ENCODE assay signal across 8 cellular contexts in the genomic region with DNA sequence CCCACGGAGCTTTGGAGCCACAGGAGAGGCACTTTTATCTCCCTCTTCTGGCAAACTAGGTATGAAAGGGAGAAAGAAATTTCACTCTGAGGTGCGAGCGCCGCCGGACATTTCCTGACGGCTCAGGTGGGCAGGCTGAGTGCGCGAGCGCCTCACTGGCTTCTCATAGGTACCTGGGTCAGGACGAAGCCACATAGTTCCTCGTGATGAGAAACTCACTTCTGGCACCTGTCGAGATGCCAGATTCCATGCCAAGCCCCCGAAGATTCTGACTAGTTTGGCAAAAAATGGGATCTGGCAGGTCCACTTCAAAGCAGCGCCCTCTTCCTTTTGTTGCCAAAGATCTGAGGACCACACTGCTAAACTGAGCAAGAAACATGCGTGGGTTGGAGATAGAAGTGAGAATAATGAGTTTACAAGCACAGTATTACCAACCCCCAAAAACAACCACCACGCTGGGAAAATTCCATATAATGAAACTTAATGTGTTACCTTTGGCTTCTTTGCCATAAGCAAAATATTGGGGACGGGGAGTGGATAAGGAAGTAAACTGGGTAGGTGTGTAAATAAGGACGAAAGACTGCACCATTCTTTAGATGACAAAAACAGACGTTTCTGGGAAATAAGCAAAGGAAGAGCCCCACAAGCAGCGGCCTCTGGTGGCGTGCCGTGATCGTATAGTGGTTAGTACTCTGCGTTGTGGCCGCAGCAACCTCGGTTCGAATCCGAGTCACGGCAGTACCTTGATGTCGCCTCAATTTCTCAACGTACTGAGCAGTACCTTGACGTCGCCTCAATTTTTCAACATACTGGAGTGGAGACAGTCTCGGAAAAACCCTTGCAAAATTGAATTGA.
A peak's percentile ranks its signal among the peaks of the same experiment; 100 is the strongest.
DNase-seq lines count a peak whose midpoint lies in the region; ATAC-seq and TF ChIP-seq lines count a peak whose summit lies in the region.

No MANE protein-coding gene starts in this region.

- peak overlapping the region; percentile 69 for H3K4me3 Mint-ChIP-seq in activated CD4-positive, alpha-beta memory T cell treated with anti-CD3 and anti-CD28 coated beads, Interleukin-2, amount 10 ng/mL, durations not matched to agents 7 days and 5 days
- peak overlapping the region; percentile 83 for H3K4me3 Mint-ChIP-seq in mesothelial cell of epicardium

- H3K9me3 Mint-ChIP-seq in activated CD4-positive, alpha-beta memory T cell treated with anti-CD3 and anti-CD28 coated beads, Interleukin-2, amount 10 ng/mL, durations not matched to agents 7 days and 5 days = no peaks in the 10 kb centered on the region
- no peaks in the 10 kb centered on the region for H3K9me3 Mint-ChIP-seq in mesothelial cell of epicardium

- H3K36me3 Mint-ChIP-seq in activated CD4-positive, alpha-beta memory T cell treated with anti-CD3 and anti-CD28 coated beads, Interleukin-2, amount 10 ng/mL, durations not matched to agents 7 days and 5 days (ENCODE audit: low read depth) = no peaks in the 10 kb centered on the region
- H3K36me3 Mint-ChIP-seq in mesothelial cell of epicardium = no peaks in the 10 kb centered on the region

- CTCF ChIA-PET in activated CD4-positive, alpha-beta memory T cell treated with anti-CD3 and anti-CD28 coated beads, Interleukin-2, amount 10 ng/mL, durations not matched to agents 7 days and 5 days (lab: Charles Lee) = interaction anchor here (0.9 to 3.6 kb wide), 3 partner anchors 11 to 641 kb away, joined by 3 to 20 read pairs (median 4); a partner anchor contains a TSS

- peaks cover 52% of the 10 kb centered on the region for H3K4me1 Mint-ChIP-seq in activated CD4-positive, alpha-beta memory T cell treated with anti-CD3 and anti-CD28 coated beads, Interleukin-2, amount 10 ng/mL, durations not matched to agents 7 days and 5 days
- peaks cover 10% of the 10 kb centered on the region for H3K4me1 Mint-ChIP-seq in mesothelial cell of epicardium

- DNase-seq in GDM1 (lab: John Stamatoyannopoulos, UW) (peak; percentile 52), NCI-H460 (ENCODE audit: extremely low read depth, low read depth) (peak; percentile 70), mesothelial cell of epicardium (ENCODE audit: low spot score in 2 of 2, unreplicated experiment in 2 of 2) (peak in 1 of 2 experiments; percentile 68), GOT3 (lab: John Stamatoyannopoulos, UW) (no peak)
- DNase-seq in activated CD4-positive, alpha-beta memory T cell treated with anti-CD3 and anti-CD28 coated beads, Interleukin-2, amount 10 ng/mL, durations not matched to agents 7 days and 5 days = peak; percentile 84
- DNase-seq in effector CD4-positive, alpha-beta T cell = peak; percentile 68
- peak; percentile 50 to 68 for DNase-seq in stimulated activated CD8-positive, alpha-beta memory T cell treated with anti-CD3 and anti-CD28 coated beads, Interleukin-2, amount 100 ng/mL, for 48 hours (ENCODE audit: low read depth in 2 of 2)

- POLR2A ChIA-PET in activated CD4-positive, alpha-beta memory T cell treated with anti-CD3 and anti-CD28 coated beads, Interleukin-2, amount 10 ng/mL, durations not matched to agents 7 days and 5 days (lab: Charles Lee) = interaction anchor here (1.0 to 15.8 kb wide), 6 partner anchors 11 to 872 kb away, joined by 3 to 971 read pairs (median 75); a partner anchor contains a TSS

- ATAC-seq in HG02610 (IDR thresholded peaks at IDR 0.05; ENCODE audit: unreplicated experiment) = peak; percentile 52

- H3K27ac Mint-ChIP-seq in activated CD4-positive, alpha-beta memory T cell treated with anti-CD3 and anti-CD28 coated beads, Interleukin-2, amount 10 ng/mL, durations not matched to agents 7 days and 5 days = peak overlapping the region; percentile 69
- peak overlapping the region; percentile 78 for H3K27ac Mint-ChIP-seq in mesothelial cell of epicardium

- no peaks in the 10 kb centered on the region for H3K27me3 Mint-ChIP-seq in activated CD4-positive, alpha-beta memory T cell treated with anti-CD3 and anti-CD28 coated beads, Interleukin-2, amount 10 ng/mL, durations not matched to agents 7 days and 5 days
- H3K27me3 Mint-ChIP-seq in mesothelial cell of epicardium (ENCODE audit: low read depth) = no peaks in the 10 kb centered on the region

- TF ChIP-seq CTCF in mesothelial cell of epicardium (IDR thresholded peaks at IDR 0.05; ENCODE audit: unreplicated experiment) = no peak
